Comparison of ENCODE assay signal across 9 cellular contexts in genomic region chr6:32081168-32081624, GRCh38. TPM values are rescaled to one million over a fixed set of nuclear protein-coding genes. Genes with fewer than 3 reads are reported as not detected.
A peak's percentile ranks its signal among the peaks of the same experiment; 100 is the strongest.
DNase-seq lines count a peak whose midpoint lies in the region; ATAC-seq, FAIRE-seq and TF ChIP-seq lines count a peak whose summit lies in the region.
"Had no signal": no experiment of that assay in that cellular context is flagged by ENCODE, and none has a peak within 500 bp of the region (broad histone marks: within the 10 kb centered on the region; RNA-seq: fewer than 3 reads in every experiment).

No MANE protein-coding gene starts in this region.

- peak overlapping the region; percentile 73 for H2AFZ ChIP-seq in K562 (ENCODE audit: low read depth, low read length)

- TF ChIP-seq POLR2A in K562 (conservative IDR thresholded peaks at IDR 0.05) = no peak
- no peak for TF ChIP-seq POLR2A in vagina (IDR thresholded peaks at IDR 0.05)

- intact Hi-C loops in K562 (cut with micrococcal nuclease) (no loop called here), lower lobe of right lung (cut with DNase I) (no loop called here), vagina (cut with DNase I) (no loop called here)

- no peaks in the 10 kb centered on the region for H3K36me3 ChIP-seq in MG63
- H3K36me3 ChIP-seq in K562 (ENCODE audit: control insufficient read depth, insufficient read depth, low read length) = no peaks in the 10 kb centered on the region
- peaks cover 56% of the 10 kb centered on the region for H3K36me3 ChIP-seq in lower lobe of right lung
- peaks cover 0 to 35% of the 10 kb centered on the region in 2 donors for H3K36me3 ChIP-seq in vagina

- peak; percentile 60 for ATAC-seq in K562
- peak; percentile 40 to 60 for ATAC-seq in lower lobe of right lung
- no peak for ATAC-seq in GM21390 (IDR thresholded peaks at IDR 0.05; ENCODE audit: unreplicated experiment)
- no peak for ATAC-seq in activated CD8-positive, alpha-beta memory T cell treated with anti-CD3 and anti-CD28 coated beads, Interleukin-2, amount 10 ng/mL, durations not matched to agents 7 days and 5 days

- H3K27ac ChIP-seq in K562 (ENCODE audit: extremely low read depth, low read depth, low read length) (no peak overlapping the region; the same call in 2 of the 3 replicates), lower lobe of right lung (peak overlapping the region; percentile 56), vagina (peak overlapping the region; percentile 90)

- H3K27me3 ChIP-seq in MG63 (no peaks in the 10 kb centered on the region), K562 (ENCODE audit: control insufficient read depth in 2 of 2, insufficient read depth in 2 of 2, low read length in 2 of 2) (peaks cover 5 to 37% of the 10 kb centered on the region in 2 experiments; a peak in 4 of 5 replicates), lower lobe of right lung (ENCODE audit: low read depth) (peaks cover 8% of the 10 kb centered on the region), vagina (no peaks in the 10 kb centered on the region)

- H3K4me3 Mint-ChIP-seq in activated CD8-positive, alpha-beta memory T cell treated with anti-CD3 and anti-CD28 coated beads, Interleukin-2, amount 10 ng/mL, durations not matched to agents 7 days and 5 days = no peak overlapping the region

- H3K9ac ChIP-seq in K562 (ENCODE audit: insufficient read depth in 1 of 2, low read depth in 2 of 2, low read length in 2 of 2) = peak overlapping the region in 1 of 2 experiments; percentile 33; a peak in 2 of 4 replicates

- no TSS peak for BruUV-seq in K562 (replicated peaks; lab: Mats Ljungman, UMichigan)

- 25% methylated on average over 15 of the region's 15 CpGs for WGBS in K562 (ENCODE audit: insufficient coverage, low coverage, missing lambda C conversion rate)

- no peaks in the 10 kb centered on the region for H3K79me2 ChIP-seq in K562 (ENCODE audit: control insufficient read depth, insufficient read depth, low read length)

- in situ Hi-C loops in K562 (cut with MboI) = no loop called here

- peaks cover 4% of the 10 kb centered on the region; the same call in 1 of the 2 replicates for H4K20me1 ChIP-seq in K562 (replicated peaks; ENCODE audit: control insufficient read depth, insufficient read depth, low read length)

- CTCF ChIA-PET in K562 (lab: Yijun Ruan, JAX; ENCODE audit: low intra/inter-chr PET ratio) = no interaction called here
- CTCF ChIA-PET in activated CD8-positive, alpha-beta memory T cell treated with anti-CD3 and anti-CD28 coated beads, Interleukin-2, amount 10 ng/mL, durations not matched to agents 7 days and 5 days (lab: Charles Lee) = interaction anchor here (0.6 kb wide), 1 partner anchor 11 kb away, joined by 3 read pairs; no protein-coding TSS in a partner anchor

- H3K4me1 Mint-ChIP-seq in activated CD8-positive, alpha-beta memory T cell treated with anti-CD3 and anti-CD28 coated beads, Interleukin-2, amount 10 ng/mL, durations not matched to agents 7 days and 5 days = peaks cover 5% of the 10 kb centered on the region

- H3K27me3 Mint-ChIP-seq in activated CD8-positive, alpha-beta memory T cell treated with anti-CD3 and anti-CD28 coated beads, Interleukin-2, amount 10 ng/mL, durations not matched to agents 7 days and 5 days = peaks cover 31% of the 10 kb centered on the region

- H3K4me2 ChIP-seq in K562 (ENCODE audit: insufficient read depth, low read length) = no peak overlapping the region; the same call in 1 of the 2 replicates

- H3K4me3 ChIP-seq in MG63 = no peak overlapping the region
- H3K4me3 ChIP-seq in K562 = no peak overlapping the region
- no peak overlapping the region for H3K4me3 ChIP-seq in lower lobe of right lung
- H3K4me3 ChIP-seq in vagina = no peak overlapping the region

- H3K27ac Mint-ChIP-seq in activated CD8-positive, alpha-beta memory T cell treated with anti-CD3 and anti-CD28 coated beads, Interleukin-2, amount 10 ng/mL, durations not matched to agents 7 days and 5 days = no peak overlapping the region

- TF ChIP-seq CTCF in K562 (IDR thresholded peaks at IDR 0.05 in 2 of 3, conservative IDR thresholded peaks at IDR 0.05 in 1 of 3; ENCODE audit: insufficient read depth in 2 of 3, low read depth in 1 of 3, low read length in 3 of 3) (no peak), lower lobe of right lung (IDR thresholded peaks at IDR 0.05) (no peak), vagina (IDR thresholded peaks at IDR 0.05) (no peak)

- TF ChIP-seq EP300 in K562 (IDR thresholded peaks at IDR 0.05; ENCODE audit: low read length) = no peak

- H3K9me3 ChIP-seq in MG63 (no peaks in the 10 kb centered on the region), K562 (replicated peaks; ENCODE audit: control insufficient read depth, insufficient read depth, low read depth, low read length) (no peaks in the 10 kb centered on the region), lower lobe of right lung (no peaks in the 10 kb centered on the region), vagina (no peaks in the 10 kb centered on the region)

- H3K9me1 ChIP-seq in K562 (ENCODE audit: control insufficient read depth, insufficient read depth, low read length) = no peaks in the 10 kb centered on the region

- TF ChIP-seq RAD21 in K562 (CRISPR knock-in tag; conservative IDR thresholded peaks at IDR 0.05 in 1 of 2, IDR thresholded peaks at IDR 0.05 in 1 of 2) = no peak

- no peak for FAIRE-seq in K562 (lab: Jason Lieb, UNC)
- FAIRE-seq: frontal cortex had no signal

- DNase-seq in MG63 (peak; percentile 93), K562 (ENCODE audit: extremely low read depth in 1 of 4, low spot score in 3 of 4) (peak; percentile 61 to 77 (median 73)), lower lobe of right lung (no peak), vagina (ENCODE audit: extremely low spot score in 2 of 2) (no peak), medulla oblongata (ENCODE audit: extremely low spot score) (no peak)
- no peak for DNase-seq in activated CD8-positive, alpha-beta memory T cell treated with anti-CD3 and anti-CD28 coated beads, Interleukin-2, amount 10 ng/mL, durations not matched to agents 7 days and 5 days
- DNase-seq: NCI-H1436 treated with DMSO at 0.1 percent for 48 hours had no signal

- no peaks in the 10 kb centered on the region for H3K9me3 Mint-ChIP-seq in activated CD8-positive, alpha-beta memory T cell treated with anti-CD3 and anti-CD28 coated beads, Interleukin-2, amount 10 ng/mL, durations not matched to agents 7 days and 5 days (ENCODE audit: low read depth)

- POLR2A ChIA-PET in K562 (lab: Yijun Ruan, JAX) = interaction anchor here (0.6 to 1.0 kb wide), 4 partner anchors 10 to 495 kb away, joined by 3 to 4 read pairs (median 4); partner anchors contain the start of gene MPIG6B

- H3K4me1 ChIP-seq in K562 (replicated peaks in 1 of 2; ENCODE audit: control insufficient read depth in 2 of 2, insufficient read depth in 2 of 2, low read length in 2 of 2) (peaks cover 11 to 27% of the 10 kb centered on the region in 2 experiments), lower lobe of right lung (peaks cover 15% of the 10 kb centered on the region), vagina (peaks cover 33% of the 10 kb centered on the region)

- H3K36me3 Mint-ChIP-seq in activated CD8-positive, alpha-beta memory T cell treated with anti-CD3 and anti-CD28 coated beads, Interleukin-2, amount 10 ng/mL, durations not matched to agents 7 days and 5 days = no peaks in the 10 kb centered on the region

RNA-seq across cellular contexts. Expression of gene TNXB, which starts 27.9 kb away (rescaled TPM):
- total RNA-seq in MG63 (2014; rRNA removed; shearing (Covaris generic); ENCODE audit: low replicate concordance) = 0.44 and 3.6 TPM in 2 replicates
- total RNA-seq in K562 (2011; cell fraction: chromatin; rRNA removed; ENCODE audit: low replicate concordance) = 19.6 and 47.4 TPM in 2 replicates
- 28.9 and 33.2 TPM in 2 replicates for total RNA-seq in K562 (2011; cell fraction: nucleolus; rRNA removed)
- total RNA-seq in K562 (2011; cell fraction: nucleoplasm; rRNA removed) = 21.4 and 27.9 TPM in 2 replicates
- total RNA-seq in K562 (2014; rRNA removed) = 28.1 and 35.0 TPM in 2 replicates
- 4.2 and 6.1 TPM in 2 replicates for total RNA-seq in K562 (2014; rRNA removed; fragmentation: Illumina TruSeq; extraction: Trizol)
- 25.0 and 26.2 TPM in 2 replicates for total RNA-seq in K562 (2015; rRNA removed; fragmentation: Illumina TruSeq; extraction: Trizol)
- 24.2 and 25.8 TPM in 2 replicates for total RNA-seq in K562 (2021)
- polyA plus RNA-seq in K562 (2011; rRNA removed) = 11.3 and 13.3 TPM in 2 replicates
- 20.6 and 53.8 TPM in 2 replicates for polyA plus RNA-seq in K562 (2011; cell fraction: cytosol; rRNA removed)
- polyA plus RNA-seq in K562 (2011; cell fraction: nucleus; rRNA removed) = 25.4 and 47.3 TPM in 2 replicates
- 25.6 and 28.6 TPM in 2 replicates for polyA plus RNA-seq in K562 (2012)
- polyA plus RNA-seq in K562 (2014; fragmentation: Illumina TruSeq; extraction: Trizol) = 12.4 and 24.8 TPM in 2 replicates
- polyA plus RNA-seq in K562 (2014; fragmentation: Nextera tagmentation; extraction: Ambion mirVana) = under 1 TPM; 0.14 to 0.43 TPM
- 24.5 and 27.0 TPM in 2 replicates for polyA plus RNA-seq in K562 (2014; rRNA removed)
- 3.1 and 6.0 TPM in 2 replicates for polyA minus RNA-seq in K562 (2011; rRNA and poly(A)+ RNA removed)
- 15.5 and 15.6 TPM in 2 replicates for polyA minus RNA-seq in K562 (2011; cell fraction: cytosol; rRNA and poly(A)+ RNA removed)
- polyA minus RNA-seq in K562 (2011; cell fraction: nucleus; rRNA and poly(A)+ RNA removed) = 16.2 and 17.0 TPM in 2 replicates
- total RNA-seq in lower lobe of right lung = 120 TPM
- 207 TPM for total RNA-seq in vagina
- total RNA-seq in activated CD8-positive, alpha-beta memory T cell treated with anti-CD3 and anti-CD28 coated beads, Interleukin-2, amount 10 ng/mL, durations not matched to agents 7 days and 5 days = 1 to 10 TPM; 3.1 to 5.5 TPM

RNA-seq across cellular contexts. Expression of gene CYP21A2, which starts 43.0 kb away (rescaled TPM):
- total RNA-seq in MG63 (2014; rRNA removed; shearing (Covaris generic); ENCODE audit: low replicate concordance) = not detected in 2 replicates
- 2.1 and 3.8 TPM in 2 replicates for total RNA-seq in K562 (2011; cell fraction: chromatin; rRNA removed; ENCODE audit: low replicate concordance)
- 1.8 TPM in 2 replicates for total RNA-seq in K562 (2011; cell fraction: nucleolus; rRNA removed)
- total RNA-seq in K562 (2011; cell fraction: nucleoplasm; rRNA removed) = 0.76 and 0.81 TPM in 2 replicates
- total RNA-seq in K562 (2014; rRNA removed) = 0.45 and 0.77 TPM in 2 replicates
- total RNA-seq in K562 (2014; rRNA removed; fragmentation: Illumina TruSeq; extraction: Trizol) = 0.07 TPM in 1 of 2 replicates, not detected in the other
- 0.26 and 0.29 TPM in 2 replicates for total RNA-seq in K562 (2015; rRNA removed; fragmentation: Illumina TruSeq; extraction: Trizol)
- total RNA-seq in K562 (2021) = 1.3 and 1.4 TPM in 2 replicates
- 0.10 and 0.26 TPM in 2 replicates for polyA plus RNA-seq in K562 (2011; rRNA removed)
- polyA plus RNA-seq in K562 (2011; cell fraction: cytosol; rRNA removed) = 0.13 and 0.19 TPM in 2 replicates
- polyA plus RNA-seq in K562 (2011; cell fraction: nucleus; rRNA removed) = 1.6 and 1.7 TPM in 2 replicates
- polyA plus RNA-seq in K562 (2012) = 0.66 and 1.9 TPM in 2 replicates
- polyA plus RNA-seq in K562 (2014; fragmentation: Illumina TruSeq; extraction: Trizol) = 0.18 and 0.19 TPM in 2 replicates
- under 1 TPM; 0.03 to 0.04 TPM for polyA plus RNA-seq in K562 (2014; fragmentation: Nextera tagmentation; extraction: Ambion mirVana)
- 0.27 and 0.50 TPM in 2 replicates for polyA plus RNA-seq in K562 (2014; rRNA removed)
- 0.14 TPM in 1 of 2 replicates, not detected in the other for polyA minus RNA-seq in K562 (2011; rRNA and poly(A)+ RNA removed)
- not detected in 2 replicates for polyA minus RNA-seq in K562 (2011; cell fraction: cytosol; rRNA and poly(A)+ RNA removed)
- 0.54 and 1.6 TPM in 2 replicates for polyA minus RNA-seq in K562 (2011; cell fraction: nucleus; rRNA and poly(A)+ RNA removed)
- total RNA-seq in lower lobe of right lung = 1.1 TPM
- 9.3 TPM for total RNA-seq in vagina
- total RNA-seq in activated CD8-positive, alpha-beta memory T cell treated with anti-CD3 and anti-CD28 coated beads, Interleukin-2, amount 10 ng/mL, durations not matched to agents 7 days and 5 days = under 1 TPM in 1 of 2 experiments, not detected in 1; 0.15 TPM

RNA-seq across cellular contexts. Expression of gene ATF6B, which starts 46.9 kb away (rescaled TPM):
- 2.9 and 7.5 TPM in 2 replicates for total RNA-seq in MG63 (2014; rRNA removed; shearing (Covaris generic); ENCODE audit: low replicate concordance)
- total RNA-seq in K562 (2011; cell fraction: chromatin; rRNA removed; ENCODE audit: low replicate concordance) = 189 and 474 TPM in 2 replicates
- 248 and 265 TPM in 2 replicates for total RNA-seq in K562 (2011; cell fraction: nucleolus; rRNA removed)
- total RNA-seq in K562 (2011; cell fraction: nucleoplasm; rRNA removed) = 205 and 216 TPM in 2 replicates
- total RNA-seq in K562 (2014; rRNA removed) (22.7 and 25.4 TPM in 2 replicates), K562 (2014; rRNA removed; fragmentation: Illumina TruSeq; extraction: Trizol) (15.6 and 21.5 TPM in 2 replicates), K562 (2015; rRNA removed; fragmentation: Illumina TruSeq; extraction: Trizol) (30.5 and 31.7 TPM in 2 replicates), K562 (2021) (83.6 and 89.7 TPM in 2 replicates), lower lobe of right lung (83.7 TPM), vagina (76.6 TPM)
- polyA plus RNA-seq in K562 (2011; rRNA removed) (46.6 and 83.9 TPM in 2 replicates), K562 (2014; fragmentation: Illumina TruSeq; extraction: Trizol) (128 and 131 TPM in 2 replicates), K562 (2014; fragmentation: Nextera tagmentation; extraction: Ambion mirVana) (10 to 100 TPM; 20.7 to 26.1 TPM), K562 (2014; rRNA removed) (88.0 and 103 TPM in 2 replicates)
- 74.9 and 91.7 TPM in 2 replicates for polyA plus RNA-seq in K562 (2011; cell fraction: cytosol; rRNA removed)
- polyA plus RNA-seq in K562 (2011; cell fraction: nucleus; rRNA removed) = 198 and 250 TPM in 2 replicates
- 138 and 229 TPM in 2 replicates for polyA plus RNA-seq in K562 (2012)
- polyA minus RNA-seq in K562 (2011; rRNA and poly(A)+ RNA removed) = 22.1 and 23.6 TPM in 2 replicates
- polyA minus RNA-seq in K562 (2011; cell fraction: cytosol; rRNA and poly(A)+ RNA removed) = 34.3 and 45.6 TPM in 2 replicates
- polyA minus RNA-seq in K562 (2011; cell fraction: nucleus; rRNA and poly(A)+ RNA removed) = 42.9 and 68.4 TPM in 2 replicates
- total RNA-seq in activated CD8-positive, alpha-beta memory T cell treated with anti-CD3 and anti-CD28 coated beads, Interleukin-2, amount 10 ng/mL, durations not matched to agents 7 days and 5 days = 100 to 1,000 TPM; 119 to 135 TPM

RNA-seq across cellular contexts. Expression of gene FKBPL, which starts 48.9 kb away (rescaled TPM):
- total RNA-seq in MG63 (2014; rRNA removed; shearing (Covaris generic); ENCODE audit: low replicate concordance) = 4.0 and 13.0 TPM in 2 replicates
- total RNA-seq in K562 (2011; cell fraction: chromatin; rRNA removed; ENCODE audit: low replicate concordance) = 7.3 and 12.0 TPM in 2 replicates
- 8.4 and 12.0 TPM in 2 replicates for total RNA-seq in K562 (2011; cell fraction: nucleolus; rRNA removed)
- total RNA-seq in K562 (2011; cell fraction: nucleoplasm; rRNA removed) = 7.9 and 8.3 TPM in 2 replicates
- 18.8 and 24.3 TPM in 2 replicates for total RNA-seq in K562 (2014; rRNA removed)
- 18.7 and 23.5 TPM in 2 replicates for total RNA-seq in K562 (2014; rRNA removed; fragmentation: Illumina TruSeq; extraction: Trizol)
- total RNA-seq in K562 (2015; rRNA removed; fragmentation: Illumina TruSeq; extraction: Trizol) = 23.9 and 26.7 TPM in 2 replicates
- total RNA-seq in K562 (2021) = 21.0 and 22.9 TPM in 2 replicates
- polyA plus RNA-seq in K562 (2011; rRNA removed) = 9.0 and 11.5 TPM in 2 replicates
- 7.7 and 12.2 TPM in 2 replicates for polyA plus RNA-seq in K562 (2011; cell fraction: cytosol; rRNA removed)
- polyA plus RNA-seq in K562 (2011; cell fraction: nucleus; rRNA removed) = 6.2 and 7.7 TPM in 2 replicates
- polyA plus RNA-seq in K562 (2012) = 14.2 and 18.6 TPM in 2 replicates
- polyA plus RNA-seq in K562 (2014; fragmentation: Illumina TruSeq; extraction: Trizol) = 22.2 and 23.3 TPM in 2 replicates
- polyA plus RNA-seq in K562 (2014; fragmentation: Nextera tagmentation; extraction: Ambion mirVana) = 10 to 100 TPM; 18.3 to 31.4 TPM
- 20.1 and 20.6 TPM in 2 replicates for polyA plus RNA-seq in K562 (2014; rRNA removed)
- 6.1 and 7.3 TPM in 2 replicates for polyA minus RNA-seq in K562 (2011; rRNA and poly(A)+ RNA removed)
- 4.6 and 7.4 TPM in 2 replicates for polyA minus RNA-seq in K562 (2011; cell fraction: cytosol; rRNA and poly(A)+ RNA removed)
- polyA minus RNA-seq in K562 (2011; cell fraction: nucleus; rRNA and poly(A)+ RNA removed) = 3.9 and 7.9 TPM in 2 replicates
- total RNA-seq in lower lobe of right lung = 5.8 TPM
- 2.7 TPM for total RNA-seq in vagina
- 1 to 10 TPM; 7.4 to 7.9 TPM for total RNA-seq in activated CD8-positive, alpha-beta memory T cell treated with anti-CD3 and anti-CD28 coated beads, Interleukin-2, amount 10 ng/mL, durations not matched to agents 7 days and 5 days

Comparison
In these comparisons a context has a peak if more than half of its experiments do, and no peak if none do; other contexts are left out.
1. DNase-seq: peak in MG63 (single experiment) and K562 (4 of 4); none in lower lobe of right lung (single experiment), vagina (0 of 2), medulla oblongata (single experiment) and activated CD8-positive, alpha-beta memory T cell treated with anti-CD3 and anti-CD28 coated beads, Interleukin-2, amount 10 ng/mL, durations not matched to agents 7 days and 5 days (single experiment).
2. ATAC-seq: peak in K562 (single experiment) and lower lobe of right lung (2 of 2); none in GM21390 (single experiment) and activated CD8-positive, alpha-beta memory T cell treated with anti-CD3 and anti-CD28 coated beads, Interleukin-2, amount 10 ng/mL, durations not matched to agents 7 days and 5 days (single experiment).